ENCODE assay signal across 30 cellular contexts in genomic region chr3:158382479-158382878, GRCh38.
"Had no signal": no experiment of that assay in that cellular context is flagged by ENCODE, and none has a peak within 500 bp of the region (broad histone marks: within the 10 kb centered on the region; RNA-seq: fewer than 3 reads in every experiment).

No MANE protein-coding gene starts in this region.

- ATAC-seq: activated CD8-positive, alpha-beta memory T cell treated with anti-CD3 and anti-CD28 coated beads, Interleukin-2, amount 10 ng/mL, durations not matched to agents 7 days and 5 days had no signal

- H3K36me3 ChIP-seq: brain microvascular endothelial cell had no signal

- H3K4me3 Mint-ChIP-seq: activated B cell treated with CpG ODN at 0.5 μM for 24 hours; activated CD4-positive, alpha-beta memory T cell treated with anti-CD3 and anti-CD28 coated beads, Interleukin-2, amount 10 ng/mL, durations not matched to agents 7 days and 5 days; activated CD8-positive, alpha-beta memory T cell treated with anti-CD3 and anti-CD28 coated beads, Interleukin-2, amount 10 ng/mL, durations not matched to agents 7 days and 5 days; activated naive CD8-positive, alpha-beta T cell treated with anti-CD3 and anti-CD28 coated beads for 36 hours had no signal

- H3K27me3 ChIP-seq: brain microvascular endothelial cell had no signal

- H3K27ac ChIP-seq: brain microvascular endothelial cell, PC-9, VCaP had no signal

- H3K27me3 Mint-ChIP-seq: activated B cell treated with CpG ODN at 0.5 μM for 24 hours; activated CD4-positive, alpha-beta memory T cell treated with anti-CD3 and anti-CD28 coated beads, Interleukin-2, amount 10 ng/mL, durations not matched to agents 7 days and 5 days; activated CD8-positive, alpha-beta memory T cell treated with anti-CD3 and anti-CD28 coated beads, Interleukin-2, amount 10 ng/mL, durations not matched to agents 7 days and 5 days; activated naive CD8-positive, alpha-beta T cell treated with anti-CD3 and anti-CD28 coated beads for 36 hours had no signal

- H3K9me3 Mint-ChIP-seq: activated B cell treated with CpG ODN at 0.5 μM for 24 hours had no signal

- H3K4me1 Mint-ChIP-seq: activated B cell treated with CpG ODN at 0.5 μM for 24 hours; activated CD4-positive, alpha-beta memory T cell treated with anti-CD3 and anti-CD28 coated beads, Interleukin-2, amount 10 ng/mL, durations not matched to agents 7 days and 5 days; activated CD8-positive, alpha-beta memory T cell treated with anti-CD3 and anti-CD28 coated beads, Interleukin-2, amount 10 ng/mL, durations not matched to agents 7 days and 5 days; activated naive CD8-positive, alpha-beta T cell treated with anti-CD3 and anti-CD28 coated beads for 36 hours had no signal

- H2AFZ ChIP-seq: PC-9 had no signal

- H3K4me3 ChIP-seq: PC-9 had no signal

- H3K27ac Mint-ChIP-seq: activated B cell treated with CpG ODN at 0.5 μM for 24 hours; activated CD4-positive, alpha-beta memory T cell treated with anti-CD3 and anti-CD28 coated beads, Interleukin-2, amount 10 ng/mL, durations not matched to agents 7 days and 5 days; activated CD8-positive, alpha-beta memory T cell treated with anti-CD3 and anti-CD28 coated beads, Interleukin-2, amount 10 ng/mL, durations not matched to agents 7 days and 5 days; activated naive CD8-positive, alpha-beta T cell treated with anti-CD3 and anti-CD28 coated beads for 36 hours had no signal

- H3K4me2 ChIP-seq: PC-9 had no signal

- DNase-seq: activated B cell treated with CpG ODN at 0.5 μM for 24 hours; activated CD4-positive, alpha-beta memory T cell treated with anti-CD3 and anti-CD28 coated beads, Interleukin-2, amount 10 ng/mL, durations not matched to agents 7 days and 5 days; activated CD4-positive, alpha-beta T cell treated with anti-CD3 and anti-CD28 coated beads for 4 hours; activated CD4-positive, CD25-positive, alpha-beta regulatory T cell treated with anti-CD3 and anti-CD28 coated beads, Interleukin-2, amount 50 U/mL, for 72 hours; activated CD8-positive, alpha-beta memory T cell treated with anti-CD3 and anti-CD28 coated beads for 24 hours; activated CD8-positive, alpha-beta memory T cell treated with anti-CD3 and anti-CD28 coated beads, Interleukin-2, amount 10 ng/mL, durations not matched to agents 7 days and 5 days; activated CD8-positive, alpha-beta memory T cell treated with anti-CD3 and anti-CD28 coated beads, Interleukin-2, amount 50 U/mL, for 48 hours; activated effector memory CD4-positive, alpha-beta T cell treated with Interleukin-2 at 50 U/mL for 16 hours; activated naive CD4-positive, alpha-beta T cell; activated naive CD4-positive, alpha-beta T cell treated with anti-CD3 and anti-CD28 coated beads, Interleukin-2, amount 50 U/mL, for 16 hours; activated naive CD8-positive, alpha-beta T cell treated with anti-CD3 and anti-CD28 coated beads for 36 hours; activated T-cell treated with anti-CD3 and anti-CD28 coated beads, Interleukin-2, amount 50 U/mL, for 48 hours; amniotic stem cell; aorta; brain microvascular endothelial cell; central memory CD4-positive, alpha-beta T cell; NCI-H1048; NCI-H1105 treated with DMSO at 0.1 percent for 48 hours; NCI-H1436; NCI-H1694; NCI-H1930; NCI-H2081 treated with DMSO at 0.1 percent for 48 hours; NCI-H748 treated with DMSO at 0.1 percent for 48 hours; PC-9; Right ventricle myocardium superior; SW 1271; T-helper 1 cell; T-helper 2 cell; T-helper 9 cell had no signal
